In the genomic region with DNA sequence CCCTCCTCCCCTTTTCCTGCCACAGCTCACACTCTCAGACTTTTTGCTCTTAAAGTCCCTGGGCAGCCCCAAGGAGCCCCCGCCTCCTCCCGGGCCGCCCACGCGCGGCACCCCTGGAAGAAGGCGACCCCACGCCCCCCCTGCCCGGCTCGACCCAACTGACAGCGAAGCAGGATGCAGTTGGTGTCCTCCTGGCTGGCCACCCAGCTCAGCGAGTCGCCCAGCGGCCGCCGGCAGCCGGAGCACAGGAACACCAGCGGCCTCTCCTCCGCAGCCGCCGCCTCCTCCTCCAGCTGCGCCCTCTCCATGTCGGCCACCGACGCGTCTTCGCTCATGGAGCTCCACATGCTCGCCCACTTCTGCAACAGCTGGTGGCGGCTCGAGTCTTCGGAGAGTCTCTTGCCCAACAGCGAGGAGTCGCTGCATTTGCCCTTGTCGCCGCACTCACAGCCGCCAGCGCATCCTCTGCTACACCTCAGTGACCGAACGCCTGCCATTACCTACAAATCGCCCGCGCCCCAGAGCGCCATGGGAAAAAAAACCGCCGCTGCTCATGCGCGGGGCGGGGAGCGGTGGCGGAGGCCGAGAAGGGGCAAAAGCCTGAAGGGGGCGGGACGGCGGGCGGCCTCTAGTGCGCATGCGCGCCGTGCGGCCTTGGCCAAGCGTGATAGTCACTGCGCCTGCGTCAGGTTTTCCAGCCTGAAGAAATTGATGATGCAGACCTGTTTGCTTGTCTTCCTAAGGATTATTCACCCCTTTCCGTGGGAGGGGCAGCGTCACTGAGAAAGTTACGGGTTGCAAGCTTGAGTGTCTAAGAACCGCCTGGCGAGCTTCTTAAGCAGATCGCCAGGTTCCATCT, we compare ENCODE assay signal across 1 cellular context.
A peak's percentile ranks its signal among the peaks of the same experiment; 100 is the strongest.
TF ChIP-seq lines count a peak whose summit lies in the region.

A gene with protein sequence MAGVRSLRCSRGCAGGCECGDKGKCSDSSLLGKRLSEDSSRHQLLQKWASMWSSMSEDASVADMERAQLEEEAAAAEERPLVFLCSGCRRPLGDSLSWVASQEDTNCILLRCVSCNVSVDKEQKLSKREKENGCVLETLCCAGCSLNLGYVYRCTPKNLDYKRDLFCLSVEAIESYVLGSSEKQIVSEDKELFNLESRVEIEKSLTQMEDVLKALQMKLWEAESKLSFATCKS (minus strand): TSS at position 532 of the 859 bp plus-strand sequence. CDS start 35 bp downstream, at position 497.

TF ChIP-seq in HCT116, 20 proteins besides CTCF, POLR2A, EP300 and RAD21 (continued from another document):
- peak; percentile 30; the same call in 1 of the 2 replicates for TF ChIP-seq ZFX (IDR thresholded peaks at IDR 0.05)
- TF ChIP-seq CEBPB (IDR thresholded peaks at IDR 0.05; ENCODE audit: low read depth): no peak
